Comparison of ENCODE assay signal across 8 cellular contexts in the genomic region with DNA sequence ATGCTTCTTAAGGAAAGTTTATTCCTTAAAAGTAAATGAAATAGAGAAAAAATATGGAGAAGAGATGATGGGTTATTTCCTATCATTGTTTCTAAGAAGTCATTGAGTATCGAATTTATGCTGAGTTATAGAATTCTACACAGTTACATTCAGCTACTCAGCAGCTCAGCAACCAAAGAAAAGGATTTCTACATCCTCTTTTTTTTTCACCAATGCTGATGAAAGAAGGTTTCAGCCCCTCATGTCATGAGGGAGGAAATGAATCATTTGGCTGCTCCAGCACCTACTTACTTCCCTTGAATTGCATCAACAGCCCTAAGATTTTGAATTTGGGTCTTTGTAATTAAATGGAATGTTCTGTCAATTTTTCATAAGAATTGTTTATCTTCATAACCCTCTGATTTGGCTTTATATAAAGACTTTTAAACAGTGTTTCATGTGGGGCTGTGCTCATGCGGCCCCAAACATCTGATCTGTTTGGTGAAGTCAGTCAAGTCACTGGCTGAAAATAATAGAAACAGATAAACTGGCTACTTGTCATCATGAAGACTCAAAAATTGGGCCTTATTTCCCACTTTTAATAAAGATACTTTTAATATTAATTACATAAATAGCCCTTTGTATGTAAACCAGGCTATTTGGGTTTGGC. TPM values are rescaled to one million over a fixed set of nuclear protein-coding genes. Genes with fewer than 3 reads are reported as not detected.
DNase-seq lines count a peak whose midpoint lies in the region; ATAC-seq and TF ChIP-seq lines count a peak whose summit lies in the region.

No MANE protein-coding gene starts in this region.

- no peak for ATAC-seq in SK-N-SH treated with all-trans-retinoic acid at 6 μM for 48 hours
- peak; percentile 63 for ATAC-seq in HG03039 (IDR thresholded peaks at IDR 0.05; ENCODE audit: unreplicated experiment)

- no peak for TF ChIP-seq CTCF in SK-N-SH (IDR thresholded peaks at IDR 0.05)

- H3K79me2 ChIP-seq in SK-N-SH (ENCODE audit: insufficient read depth), result no peaks in the 10 kb centered on the region

- H3K4me1 ChIP-seq in SK-N-SH (ENCODE audit: control insufficient read depth in 1 of 2, insufficient read depth in 2 of 2, low read depth in 1 of 2, low read length in 1 of 2), result peaks cover 0 to 4% of the 10 kb centered on the region in 2 experiments; a peak in 1 of 4 replicates

- DNase-seq in SK-N-SH, result no peak
- peak; percentile 30 for DNase-seq in SK-N-MC (ENCODE audit: low read depth, low spot score)
- peak; percentile 88 for DNase-seq in iris pigment epithelial cell (ENCODE audit: low read depth)
- DNase-seq in DMS79 (lab: John Stamatoyannopoulos, UW), result no peak
- no peak for DNase-seq in NCI-H2081 (lab: John Stamatoyannopoulos, UW)
- no peak for DNase-seq in NCI-H2029 (lab: John Stamatoyannopoulos, UW)

- H3K9ac ChIP-seq in SK-N-SH (no peak overlapping the region), SK-N-MC (ENCODE audit: insufficient read length) (no peak overlapping the region)

- H3K36me3 ChIP-seq in SK-N-SH (replicated peaks in 1 of 2; ENCODE audit: control insufficient read depth in 1 of 2, insufficient read depth in 2 of 2, low read length in 1 of 2) (no peaks in the 10 kb centered on the region), SK-N-MC (ENCODE audit: insufficient read depth, low read length) (no peaks in the 10 kb centered on the region)

- CTCF ChIA-PET in SK-N-SH (lab: Yijun Ruan, JAX), result no interaction called here

- no peaks in the 10 kb centered on the region for H3K9me2 ChIP-seq in SK-N-SH

- H4K20me1 ChIP-seq in SK-N-SH (ENCODE audit: insufficient read depth), result no peaks in the 10 kb centered on the region

- H2AFZ ChIP-seq in SK-N-SH (ENCODE audit: low read depth), result peak overlapping the region; percentile 83

- H3F3A ChIP-seq in SK-N-SH (replicated peaks; ENCODE audit: insufficient read depth), result no peaks in the 10 kb centered on the region

- no peak overlapping the region for H3K4me2 ChIP-seq in SK-N-SH

- POLR2A ChIA-PET in SK-N-SH (lab: Yijun Ruan, JAX), result no interaction called here

- H3K27ac ChIP-seq in SK-N-SH (ENCODE audit: low read depth in 2 of 2, low read length in 1 of 2) (no peak overlapping the region), SK-N-MC (no peak overlapping the region)

- H3K4me3 ChIP-seq in SK-N-SH (ENCODE audit: low read depth in 2 of 2, low read length in 1 of 2) (no peak overlapping the region), SK-N-MC (no peak overlapping the region)

- no peak for TF ChIP-seq RAD21 in SK-N-SH (IDR thresholded peaks at IDR 0.05; ENCODE audit: low read length)

- H3K9me3 ChIP-seq in SK-N-SH (no peaks in the 10 kb centered on the region), SK-N-MC (ENCODE audit: low read depth, low read length) (no peaks in the 10 kb centered on the region)

- no peaks in the 10 kb centered on the region for H3K27me3 ChIP-seq in SK-N-SH (ENCODE audit: insufficient read depth)

- TF ChIP-seq EP300 in SK-N-SH (IDR thresholded peaks at IDR 0.05; ENCODE audit: borderline replicate concordance in 1 of 2, low read depth in 1 of 2, low read length in 1 of 2), result no peak

- WGBS in SK-N-SH (ENCODE audit: low lambda C conversion rate), result 86% methylated on average over 2 of the region's 2 CpGs

TF ChIP-seq in SK-N-SH, 30 proteins besides CTCF, POLR2A, EP300 and RAD21:
- TF ChIP-seq, protein P1, sequence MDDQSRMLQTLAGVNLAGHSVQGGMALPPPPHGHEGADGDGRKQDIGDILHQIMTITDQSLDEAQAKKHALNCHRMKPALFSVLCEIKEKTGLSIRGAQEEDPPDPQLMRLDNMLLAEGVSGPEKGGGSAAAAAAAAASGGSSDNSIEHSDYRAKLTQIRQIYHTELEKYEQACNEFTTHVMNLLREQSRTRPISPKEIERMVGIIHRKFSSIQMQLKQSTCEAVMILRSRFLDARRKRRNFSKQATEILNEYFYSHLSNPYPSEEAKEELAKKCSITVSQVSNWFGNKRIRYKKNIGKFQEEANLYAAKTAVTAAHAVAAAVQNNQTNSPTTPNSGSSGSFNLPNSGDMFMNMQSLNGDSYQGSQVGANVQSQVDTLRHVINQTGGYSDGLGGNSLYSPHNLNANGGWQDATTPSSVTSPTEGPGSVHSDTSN (IDR thresholded peaks at IDR 0.05), result 0 out of 2 replicates have a peak, but pooled peaks have one; percentile 10
- TF ChIP-seq MXI1 (IDR thresholded peaks at IDR 0.05; ENCODE audit: low read depth, low read length), result no peak
- TF ChIP-seq POLR2AphosphoS5 (IDR thresholded peaks at IDR 0.05; ENCODE audit: low read depth, low read length), result no peak
- TF ChIP-seq SMC3 (IDR thresholded peaks at IDR 0.05; ENCODE audit: low read depth, low read length), result no peak
- TF ChIP-seq FOXJ3 (CRISPR knock-in tag; IDR thresholded peaks at IDR 0.05), result no peak
- TF ChIP-seq FOSL2 (IDR thresholded peaks at IDR 0.05; ENCODE audit: borderline replicate concordance, low read depth), result peak; percentile 23; the same call in 1 of the 2 replicates

TF ChIP-seq in SK-N-SH treated with all-trans-retinoic acid at 6 μM for 48 hours, 23 proteins besides CTCF, POLR2A, EP300 and RAD21 (continues in another document):
- TF ChIP-seq ZNF70 (CRISPR knock-in tag; IDR thresholded peaks at IDR 0.05) (no peak), SNAI2 (CRISPR knock-in tag; IDR thresholded peaks at IDR 0.05) (no peak), RARB (CRISPR knock-in tag; IDR thresholded peaks at IDR 0.05) (no peak), TOX (CRISPR knock-in tag; IDR thresholded peaks at IDR 0.05; ENCODE audit: borderline replicate concordance) (no peak), ARNTL (CRISPR knock-in tag; IDR thresholded peaks at IDR 0.05; ENCODE audit: borderline replicate concordance, low read depth) (no peak), ZNF565 (CRISPR knock-in tag; conservative IDR thresholded peaks at IDR 0.05; ENCODE audit: low read depth) (no peak), ESRRG (CRISPR knock-in tag; IDR thresholded peaks at IDR 0.05) (no peak)
- TF ChIP-seq, protein P2, sequence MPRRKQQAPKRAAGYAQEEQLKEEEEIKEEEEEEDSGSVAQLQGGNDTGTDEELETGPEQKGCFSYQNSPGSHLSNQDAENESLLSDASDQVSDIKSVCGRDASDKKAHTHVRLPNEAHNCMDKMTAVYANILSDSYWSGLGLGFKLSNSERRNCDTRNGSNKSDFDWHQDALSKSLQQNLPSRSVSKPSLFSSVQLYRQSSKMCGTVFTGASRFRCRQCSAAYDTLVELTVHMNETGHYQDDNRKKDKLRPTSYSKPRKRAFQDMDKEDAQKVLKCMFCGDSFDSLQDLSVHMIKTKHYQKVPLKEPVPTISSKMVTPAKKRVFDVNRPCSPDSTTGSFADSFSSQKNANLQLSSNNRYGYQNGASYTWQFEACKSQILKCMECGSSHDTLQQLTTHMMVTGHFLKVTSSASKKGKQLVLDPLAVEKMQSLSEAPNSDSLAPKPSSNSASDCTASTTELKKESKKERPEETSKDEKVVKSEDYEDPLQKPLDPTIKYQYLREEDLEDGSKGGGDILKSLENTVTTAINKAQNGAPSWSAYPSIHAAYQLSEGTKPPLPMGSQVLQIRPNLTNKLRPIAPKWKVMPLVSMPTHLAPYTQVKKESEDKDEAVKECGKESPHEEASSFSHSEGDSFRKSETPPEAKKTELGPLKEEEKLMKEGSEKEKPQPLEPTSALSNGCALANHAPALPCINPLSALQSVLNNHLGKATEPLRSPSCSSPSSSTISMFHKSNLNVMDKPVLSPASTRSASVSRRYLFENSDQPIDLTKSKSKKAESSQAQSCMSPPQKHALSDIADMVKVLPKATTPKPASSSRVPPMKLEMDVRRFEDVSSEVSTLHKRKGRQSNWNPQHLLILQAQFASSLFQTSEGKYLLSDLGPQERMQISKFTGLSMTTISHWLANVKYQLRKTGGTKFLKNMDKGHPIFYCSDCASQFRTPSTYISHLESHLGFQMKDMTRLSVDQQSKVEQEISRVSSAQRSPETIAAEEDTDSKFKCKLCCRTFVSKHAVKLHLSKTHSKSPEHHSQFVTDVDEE (CRISPR knock-in tag; IDR thresholded peaks at IDR 0.05), result no peak
- TF ChIP-seq, protein P3, sequence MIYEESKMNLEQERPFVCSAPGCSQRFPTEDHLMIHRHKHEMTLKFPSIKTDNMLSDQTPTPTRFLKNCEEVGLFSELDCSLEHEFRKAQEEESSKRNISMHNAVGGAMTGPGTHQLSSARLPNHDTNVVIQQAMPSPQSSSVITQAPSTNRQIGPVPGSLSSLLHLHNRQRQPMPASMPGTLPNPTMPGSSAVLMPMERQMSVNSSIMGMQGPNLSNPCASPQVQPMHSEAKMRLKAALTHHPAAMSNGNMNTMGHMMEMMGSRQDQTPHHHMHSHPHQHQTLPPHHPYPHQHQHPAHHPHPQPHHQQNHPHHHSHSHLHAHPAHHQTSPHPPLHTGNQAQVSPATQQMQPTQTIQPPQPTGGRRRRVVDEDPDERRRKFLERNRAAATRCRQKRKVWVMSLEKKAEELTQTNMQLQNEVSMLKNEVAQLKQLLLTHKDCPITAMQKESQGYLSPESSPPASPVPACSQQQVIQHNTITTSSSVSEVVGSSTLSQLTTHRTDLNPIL (CRISPR knock-in tag; IDR thresholded peaks at IDR 0.05; ENCODE audit: low read depth), result no peak
- TF ChIP-seq, protein P4, sequence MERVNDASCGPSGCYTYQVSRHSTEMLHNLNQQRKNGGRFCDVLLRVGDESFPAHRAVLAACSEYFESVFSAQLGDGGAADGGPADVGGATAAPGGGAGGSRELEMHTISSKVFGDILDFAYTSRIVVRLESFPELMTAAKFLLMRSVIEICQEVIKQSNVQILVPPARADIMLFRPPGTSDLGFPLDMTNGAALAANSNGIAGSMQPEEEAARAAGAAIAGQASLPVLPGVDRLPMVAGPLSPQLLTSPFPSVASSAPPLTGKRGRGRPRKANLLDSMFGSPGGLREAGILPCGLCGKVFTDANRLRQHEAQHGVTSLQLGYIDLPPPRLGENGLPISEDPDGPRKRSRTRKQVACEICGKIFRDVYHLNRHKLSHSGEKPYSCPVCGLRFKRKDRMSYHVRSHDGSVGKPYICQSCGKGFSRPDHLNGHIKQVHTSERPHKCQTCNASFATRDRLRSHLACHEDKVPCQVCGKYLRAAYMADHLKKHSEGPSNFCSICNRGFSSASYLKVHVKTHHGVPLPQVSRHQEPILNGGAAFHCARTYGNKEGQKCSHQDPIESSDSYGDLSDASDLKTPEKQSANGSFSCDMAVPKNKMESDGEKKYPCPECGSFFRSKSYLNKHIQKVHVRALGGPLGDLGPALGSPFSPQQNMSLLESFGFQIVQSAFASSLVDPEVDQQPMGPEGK (CRISPR knock-in tag; IDR thresholded peaks at IDR 0.05; ENCODE audit: borderline replicate concordance), result no peak

RNA-seq across cellular contexts. Expression of a gene that starts 18.5 kb away (rescaled TPM):
- polyA plus RNA-seq in SK-N-SH (2012; rRNA removed), result 17.4 and 23.2 TPM in 2 replicates
- 32.8 and 40.0 TPM in 2 replicates for polyA plus RNA-seq in SK-N-SH (2012; cell fraction: cytosol; rRNA removed)
- 3.6 and 8.8 TPM in 2 replicates for polyA plus RNA-seq in SK-N-SH (2012; cell fraction: nucleus; rRNA removed)

Comparison
In these comparisons a context has a peak if more than half of its experiments do, and no peak if none do; other contexts are left out.
1. DNase-seq: peak in SK-N-MC (single experiment) and iris pigment epithelial cell (single experiment); none in SK-N-SH (single experiment), DMS79 (single experiment), NCI-H2081 (0 of 2) and NCI-H2029 (single experiment).